Comparison of ENCODE assay signal across 21 cellular contexts in genomic region chr5:1039706-1040260, GRCh38. TPM values are rescaled to one million over a fixed set of nuclear protein-coding genes. Genes with fewer than 3 reads are reported as not detected.
DNase-seq lines count a peak whose midpoint lies in the region; ATAC-seq and TF ChIP-seq lines count a peak whose summit lies in the region.
"Had no signal": no experiment of that assay in that cellular context is flagged by ENCODE, and none has a peak within 500 bp of the region (broad histone marks: within the 10 kb centered on the region; RNA-seq: fewer than 3 reads in every experiment).

No MANE protein-coding gene starts in this region.

- ATAC-seq in right cardiac atrium (no peak), GM21737 (IDR thresholded peaks at IDR 0.05; ENCODE audit: unreplicated experiment) (no peak), HG03095 (IDR thresholded peaks at IDR 0.05; ENCODE audit: unreplicated experiment) (no peak)
- ATAC-seq: CD8-positive, alpha-beta T cell had no signal

- H3K4me1 Mint-ChIP-seq in chondrocyte (ENCODE audit: low read depth), result no peaks in the 10 kb centered on the region
- H3K4me1 Mint-ChIP-seq: B cell had no signal

- no peaks in the 10 kb centered on the region for H3K4me1 ChIP-seq in right cardiac atrium (ENCODE audit: control insufficient read depth, insufficient read depth, low read length)
- H3K4me1 ChIP-seq in right atrium auricular region, result no peaks in the 10 kb centered on the region
- H3K4me1 ChIP-seq in neuronal stem cell (ENCODE audit: control insufficient read depth in 2 of 2, insufficient read depth in 1 of 2, low read depth in 1 of 2, low read length in 2 of 2), result no peaks in the 10 kb centered on the region
- no peaks in the 10 kb centered on the region for H3K4me1 ChIP-seq in sigmoid colon
- H3K4me1 ChIP-seq: Caco-2 had no signal

- no peak overlapping the region for H2BK12ac ChIP-seq in neuronal stem cell (ENCODE audit: low read length)

- WGBS in right cardiac atrium, result 94% methylated on average over 16 of the region's 18 CpGs
- no CpG with 5 or more reads among the region's 18 CpGs for WGBS in neuronal stem cell (ENCODE audit: extremely low coverage in 2 of 2, insufficient read length in 2 of 2, insufficient replicate concordance in 1 of 2), 2 donors
- 91 to 97% methylated on average over 18 of the region's 18 CpGs for WGBS in sigmoid colon, 2 donors

- no peaks in the 10 kb centered on the region for H3K36me3 ChIP-seq in right atrium auricular region
- no peaks in the 10 kb centered on the region for H3K36me3 ChIP-seq in neuronal stem cell (replicated peaks in 1 of 2; ENCODE audit: control insufficient read depth in 2 of 2, insufficient read depth in 2 of 2, low read length in 2 of 2)
- no peaks in the 10 kb centered on the region for H3K36me3 ChIP-seq in sigmoid colon

- H3K9ac ChIP-seq in neuronal stem cell (ENCODE audit: low read depth, low read length, poor library complexity), result no peak overlapping the region
- H3K9ac ChIP-seq: BLaER1, GM23248 had no signal

- H3K36me3 Mint-ChIP-seq in chondrocyte (ENCODE audit: low read depth), result no peaks in the 10 kb centered on the region
- H3K36me3 Mint-ChIP-seq: CD4-positive, CD25-positive, alpha-beta regulatory T cell; CD8-positive, alpha-beta T cell had no signal

- H3K27me3 ChIP-seq in right cardiac atrium (ENCODE audit: control insufficient read depth, insufficient read depth), result no peaks in the 10 kb centered on the region
- no peaks in the 10 kb centered on the region for H3K27me3 ChIP-seq in right atrium auricular region
- H3K27me3 ChIP-seq in neuronal stem cell (ENCODE audit: control insufficient read depth in 3 of 3, insufficient read depth in 3 of 3, low read depth in 1 of 3, low read length in 3 of 3), result peaks cover 0 to 1% (median 0%) of the 10 kb centered on the region in 3 experiments
- H3K27me3 ChIP-seq in sigmoid colon, result no peaks in the 10 kb centered on the region
- H3K27me3 ChIP-seq: BLaER1 had no signal

- H2BK5ac ChIP-seq in neuronal stem cell (ENCODE audit: low read length), result no peak overlapping the region

- no peak overlapping the region for H2AFZ ChIP-seq in neuronal stem cell (ENCODE audit: low read length)
- H2AFZ ChIP-seq: GM23248 had no signal

- H2BK120ac ChIP-seq in neuronal stem cell (ENCODE audit: low read depth, low read length), result no peak overlapping the region

- H3K4me2 ChIP-seq in neuronal stem cell (ENCODE audit: insufficient read depth, low read length, poor library complexity, severe bottlenecking), result no peak overlapping the region
- H3K4me2 ChIP-seq: BLaER1 had no signal

- H3K4me3 ChIP-seq in right cardiac atrium (ENCODE audit: low read length) (no peak overlapping the region), right atrium auricular region (no peak overlapping the region), neuronal stem cell (ENCODE audit: low read length in 2 of 2) (no peak overlapping the region), sigmoid colon (no peak overlapping the region)
- H3K4me3 ChIP-seq: BLaER1, GM23248 had no signal

- H4K8ac ChIP-seq in neuronal stem cell (ENCODE audit: low read depth, low read length), result no peak overlapping the region

- no peak overlapping the region for H3K27ac ChIP-seq in right cardiac atrium (ENCODE audit: low read length)
- no peak overlapping the region for H3K27ac ChIP-seq in right atrium auricular region
- H3K27ac ChIP-seq in neuronal stem cell (replicated peaks; ENCODE audit: low read length), result no peak overlapping the region
- no peak overlapping the region for H3K27ac ChIP-seq in sigmoid colon
- H3K27ac ChIP-seq: BLaER1, C4-2B, GM23248 had no signal

- TF ChIP-seq EP300 in sigmoid colon (IDR thresholded peaks at IDR 0.05), result no peak

- H3K9me3 ChIP-seq in right cardiac atrium (ENCODE audit: control insufficient read depth, low read length) (no peaks in the 10 kb centered on the region), right atrium auricular region (no peaks in the 10 kb centered on the region), neuronal stem cell (replicated peaks in 1 of 2; ENCODE audit: control insufficient read depth in 2 of 2, insufficient read depth in 1 of 2, low read depth in 1 of 2, low read length in 2 of 2) (peaks cover 5 to 9% of the 10 kb centered on the region in 2 donors), sigmoid colon (no peaks in the 10 kb centered on the region)

- no peak overlapping the region for H3K4ac ChIP-seq in neuronal stem cell (ENCODE audit: low read length)

- no peak overlapping the region for H3K23ac ChIP-seq in neuronal stem cell (ENCODE audit: low read depth, low read length, poor library complexity)

- H2BK15ac ChIP-seq in neuronal stem cell (ENCODE audit: low read length), result no peak overlapping the region

- no peak overlapping the region for H3K27ac Mint-ChIP-seq in chondrocyte (ENCODE audit: unreplicated experiment)
- H3K27ac Mint-ChIP-seq: B cell; CD8-positive, alpha-beta T cell had no signal

- no peak overlapping the region for H3K4me3 Mint-ChIP-seq in chondrocyte (ENCODE audit: unreplicated experiment)
- H3K4me3 Mint-ChIP-seq: B cell; CD4-positive, CD25-positive, alpha-beta regulatory T cell; CD8-positive, alpha-beta T cell had no signal

- H3K79me1 ChIP-seq in neuronal stem cell (ENCODE audit: low read depth, low read length), result peaks cover 3% of the 10 kb centered on the region

- peaks cover 16% of the 10 kb centered on the region for H3K27me3 Mint-ChIP-seq in chondrocyte (ENCODE audit: low read depth)
- H3K27me3 Mint-ChIP-seq: B cell; CD4-positive, CD25-positive, alpha-beta regulatory T cell had no signal

- H3K18ac ChIP-seq in neuronal stem cell (ENCODE audit: low read length), result no peak overlapping the region

- intact Hi-C loops in right cardiac atrium (cut with DNase I) (no loop called here), sigmoid colon (cut with DNase I) (no loop called here)

- H4K91ac ChIP-seq in neuronal stem cell (ENCODE audit: low read depth, low read length, poor library complexity), result no peak overlapping the region

- peak; percentile 9 to 44 (median 31) for DNase-seq in right cardiac atrium
- DNase-seq in right atrium auricular region (ENCODE audit: low spot score), result no peak
- peak; percentile 47 for DNase-seq in chondrocyte (ENCODE audit: low spot score)
- no peak for DNase-seq in neuronal stem cell (ENCODE audit: low spot score)
- peak; percentile 32 for DNase-seq in sigmoid colon
- no peak for DNase-seq in DMS 273 treated with DMSO at 0.1 percent for 48 hours (lab: John Stamatoyannopoulos, UW)
- DNase-seq: Caco-2; CD4-positive, CD25-positive, alpha-beta regulatory T cell; CD8-positive, alpha-beta T cell; DMS53; DMS79 treated with DMSO at 0.1 percent for 48 hours; GF-D8; GM23248; H7; HCEC 1CT had no signal

- H3K9me3 Mint-ChIP-seq in chondrocyte (ENCODE audit: low read depth), result peaks cover 3% of the 10 kb centered on the region
- H3K9me3 Mint-ChIP-seq: CD8-positive, alpha-beta T cell had no signal

- no peak overlapping the region for H2AK5ac ChIP-seq in neuronal stem cell (ENCODE audit: low read depth, low read length)

- TF ChIP-seq CTCF in right atrium auricular region (IDR thresholded peaks at IDR 0.05) (no peak), chondrocyte (IDR thresholded peaks at IDR 0.05) (no peak), sigmoid colon (IDR thresholded peaks at IDR 0.05) (no peak)

- TF ChIP-seq POLR2A in sigmoid colon (IDR thresholded peaks at IDR 0.05), result no peak

- H3K14ac ChIP-seq in neuronal stem cell (ENCODE audit: low read length), result peak overlapping the region; percentile 47

RNA-seq across cellular contexts. Expression of gene NKD2, which starts 31.2 kb away (rescaled TPM):
- total RNA-seq in right cardiac atrium, result 1 to 10 TPM; 1.9 to 8.6 (median 3.1) TPM
- 2.6 TPM for polyA plus RNA-seq in right cardiac atrium
- total RNA-seq in right atrium auricular region, result 1 to 10 TPM; 2.4 to 2.8 TPM
- total RNA-seq in chondrocyte, result not detected in 3 replicates
- 11.1 TPM for polyA plus RNA-seq in neuronal stem cell (2013, experiment 1 of 2)
- 11.1 TPM for polyA plus RNA-seq in neuronal stem cell (2013, experiment 2 of 2)
- 1 to 10 TPM in 3 of 4 donors, under 1 TPM in 1; 0.71 to 4.4 (median 2.0) TPM for total RNA-seq in sigmoid colon
- polyA plus RNA-seq in sigmoid colon, result 1 to 10 TPM in 2 of 3 donors, under 1 TPM in 1; 0.60 to 4.0 (median 1.8) TPM
- total RNA-seq: CD4-positive, CD25-positive, alpha-beta regulatory T cell; GM23248 had no signal
- polyA plus RNA-seq: AG04450; CD4-positive, CD25-positive, alpha-beta regulatory T cell; GM23248 had no signal

Comparison
In these comparisons a context has a peak if more than half of its experiments do, and no peak if none do; other contexts are left out.
1. DNase-seq: peak in right cardiac atrium (3 of 3), chondrocyte (single experiment) and sigmoid colon (single experiment); none in right atrium auricular region (single experiment), neuronal stem cell (single experiment) and DMS 273 treated with DMSO at 0.1 percent for 48 hours (single experiment).